In genomic region chr10:97583476-97583875, GRCh38 we compare ENCODE assay signal across 24 cellular contexts. TPM values are rescaled to one million over a fixed set of nuclear protein-coding genes. Genes with fewer than 3 reads are reported as not detected.
DNase-seq lines count a peak whose midpoint lies in the region; ATAC-seq, FAIRE-seq and TF ChIP-seq lines count a peak whose summit lies in the region.
"Had no signal": no experiment of that assay in that cellular context is flagged by ENCODE, and none has a peak within 500 bp of the region (broad histone marks: within the 10 kb centered on the region; RNA-seq: fewer than 3 reads in every experiment).

No MANE protein-coding gene starts in this region.

- H3K27me3 ChIP-seq in mammary epithelial cell (ENCODE audit: insufficient read depth, low read length), result no peaks in the 10 kb centered on the region
- H3K27me3 ChIP-seq in breast epithelium, result no peaks in the 10 kb centered on the region
- H3K27me3 ChIP-seq in right lobe of liver, result no peaks in the 10 kb centered on the region
- H3K27me3 ChIP-seq: hepatocyte, MG63, upper lobe of left lung had no signal

- in situ Hi-C loops in mammary epithelial cell (cut with MboI; ENCODE audit: low sequenced_read_pairs in 2 of 2), result no loop called here

- ATAC-seq in right lobe of liver (no peak), sciatic nerve (no peak)
- ATAC-seq: activated naive CD4-positive, alpha-beta T cell treated with anti-CD3 and anti-CD28 coated beads, Interleukin-2, amount 50 U/mL, for 72 hours; naive thymus-derived CD4-positive, alpha-beta T cell; stimulated activated naive CD8-positive, alpha-beta T cell treated with anti-CD3 and anti-CD28 coated beads, Interleukin-15, amount 100 ng/mL, for 72 hours had no signal

- H3K27me3 Mint-ChIP-seq in brain, result no peaks in the 10 kb centered on the region
- H3K27me3 Mint-ChIP-seq: stimulated activated naive CD8-positive, alpha-beta T cell treated with anti-CD3 and anti-CD28 coated beads, Interleukin-15, amount 100 ng/mL, for 72 hours had no signal

- no peak overlapping the region for H3K9ac ChIP-seq in mammary epithelial cell (ENCODE audit: insufficient read depth, low read length)

- H3K4me1 Mint-ChIP-seq in brain, result peaks cover 10% of the 10 kb centered on the region
- H3K4me1 Mint-ChIP-seq: stimulated activated naive CD8-positive, alpha-beta T cell treated with anti-CD3 and anti-CD28 coated beads, Interleukin-15, amount 100 ng/mL, for 72 hours had no signal

- no peak overlapping the region for H3K4me2 ChIP-seq in mammary epithelial cell (ENCODE audit: insufficient read depth, low read depth, low read length)
- H3K4me2 ChIP-seq: hepatocyte had no signal

- WGBS in mammary epithelial cell (ENCODE audit: low coverage, missing lambda C conversion rate), result 84% methylated on average over 10 of the region's 13 CpGs
- WGBS in right lobe of liver (ENCODE audit: insufficient coverage, low coverage, low lambda C conversion rate, missing lambda C conversion rate), result 86% methylated on average over 5 of the region's 13 CpGs

- H3K9me3 ChIP-seq in mammary epithelial cell (replicated peaks; ENCODE audit: insufficient read depth, low read length) (no peaks in the 10 kb centered on the region), breast epithelium (no peaks in the 10 kb centered on the region), right lobe of liver (no peaks in the 10 kb centered on the region)
- H3K9me3 ChIP-seq: MG63, prostate gland, upper lobe of left lung had no signal

- TF ChIP-seq POLR2A in breast epithelium (IDR thresholded peaks at IDR 0.05) (no peak), right lobe of liver (IDR thresholded peaks at IDR 0.05) (no peak), H54 (IDR thresholded peaks at IDR 0.05; ENCODE audit: low read depth, low read length) (no peak)

- CTCF ChIA-PET in mammary epithelial cell (lab: Charles Lee; ENCODE audit: low non-redundant PET), result no interaction called here

- peak overlapping the region; percentile 43 for H2AFZ ChIP-seq in mammary epithelial cell (ENCODE audit: low read depth, low read length)
- H2AFZ ChIP-seq: hepatocyte had no signal

- no peaks in the 10 kb centered on the region for H3K36me3 Mint-ChIP-seq in brain
- H3K36me3 Mint-ChIP-seq: activated naive CD4-positive, alpha-beta T cell treated with anti-CD3 and anti-CD28 coated beads, Interleukin-2, amount 50 U/mL, for 72 hours; naive thymus-derived CD4-positive, alpha-beta T cell had no signal

- H3K9me3 Mint-ChIP-seq in brain, result no peaks in the 10 kb centered on the region
- H3K9me3 Mint-ChIP-seq: activated naive CD4-positive, alpha-beta T cell treated with anti-CD3 and anti-CD28 coated beads, Interleukin-2, amount 50 U/mL, for 72 hours; activated T-helper 1 cell treated with anti-CD3 and anti-CD28 coated beads, Interleukin-12 subunit alpha, Interleukin-12 subunit beta, Interleukin-2, Interleukin-4 antibody, amounts not matched to agents 30 ng/mL and 10 ng/mL and 1 ng/mL, durations not matched to agents 14 hours and 24 hours and 36 hours; HFFc6; naive thymus-derived CD4-positive, alpha-beta T cell; stimulated activated naive CD8-positive, alpha-beta T cell treated with anti-CD3 and anti-CD28 coated beads, Interleukin-15, amount 100 ng/mL, for 72 hours had no signal

- no peak overlapping the region for H3K27ac ChIP-seq in mammary epithelial cell (ENCODE audit: insufficient read depth, low read depth, low read length)
- H3K27ac ChIP-seq in breast epithelium, result no peak overlapping the region
- peak overlapping the region in 2 of 3 donors; percentile 95 to 96 for H3K27ac ChIP-seq in right lobe of liver
- H3K27ac ChIP-seq in temporal lobe (ENCODE audit: low read depth, low read length), result peak overlapping the region; percentile 50
- H3K27ac ChIP-seq: prostate gland had no signal

- no peak overlapping the region for H3K4me3 Mint-ChIP-seq in brain
- H3K4me3 Mint-ChIP-seq: activated T-helper 1 cell treated with anti-CD3 and anti-CD28 coated beads, Interleukin-12 subunit alpha, Interleukin-12 subunit beta, Interleukin-2, Interleukin-4 antibody, amounts not matched to agents 30 ng/mL and 10 ng/mL and 1 ng/mL, durations not matched to agents 14 hours and 24 hours and 36 hours; HFFc6; naive thymus-derived CD4-positive, alpha-beta T cell; stimulated activated naive CD8-positive, alpha-beta T cell treated with anti-CD3 and anti-CD28 coated beads, Interleukin-15, amount 100 ng/mL, for 72 hours had no signal

- H3K27ac Mint-ChIP-seq in brain, result peak overlapping the region in 4 of 5 experiments; percentile 43 to 83 (median 60)
- H3K27ac Mint-ChIP-seq: activated T-helper 1 cell treated with anti-CD3 and anti-CD28 coated beads, Interleukin-12 subunit alpha, Interleukin-12 subunit beta, Interleukin-2, Interleukin-4 antibody, amounts not matched to agents 30 ng/mL and 10 ng/mL and 1 ng/mL, durations not matched to agents 14 hours and 24 hours and 36 hours; HFFc6; naive thymus-derived CD4-positive, alpha-beta T cell; stimulated activated naive CD8-positive, alpha-beta T cell treated with anti-CD3 and anti-CD28 coated beads, Interleukin-15, amount 100 ng/mL, for 72 hours had no signal

- no TSS peak for BruUV-seq in mammary epithelial cell (replicated peaks; lab: Mats Ljungman, UMichigan)

- dilution Hi-C loops in mammary epithelial cell (cut with HindIII; ENCODE audit: low sequenced_read_pairs), result loop anchor here (5.0 kb wide), 1 partner anchor 39 kb away; no protein-coding TSS in a partner anchor

- DNase-seq in mammary epithelial cell (no peak), breast epithelium (ENCODE audit: low spot score in 2 of 2) (no peak), right lobe of liver (no peak), H54 (ENCODE audit: insufficient read length, low spot score) (no peak), sciatic nerve (ENCODE audit: low spot score) (no peak), NCI-H2081 treated with DMSO at 0.1 percent for 48 hours (lab: John Stamatoyannopoulos, UW) (no peak)
- DNase-seq: activated CD4-positive, alpha-beta T cell treated with anti-CD3 and anti-CD28 coated beads for 1 hour; naive thymus-derived CD4-positive, alpha-beta T cell; stimulated activated CD4-positive, alpha-beta T cell treated with anti-CD3 and anti-CD28 coated beads, Interleukin-4, amount 100 ng/mL, for 4 hours; stimulated activated naive CD8-positive, alpha-beta T cell treated with anti-CD3 and anti-CD28 coated beads, Interleukin-15, amount 100 ng/mL, for 72 hours had no signal

- FAIRE-seq in H54 (lab: Jason Lieb, UNC), result no peak
- FAIRE-seq: D721Med had no signal

- H3K79me2 ChIP-seq in mammary epithelial cell (ENCODE audit: insufficient read depth, low read length), result no peaks in the 10 kb centered on the region
- H3K79me2 ChIP-seq: hepatocyte had no signal

- H3K4me1 ChIP-seq in mammary epithelial cell (ENCODE audit: insufficient read depth, low read length), result peaks cover 7% of the 10 kb centered on the region
- H3K4me1 ChIP-seq in breast epithelium, result no peaks in the 10 kb centered on the region
- peaks cover 0 to 22% (median 3%) of the 10 kb centered on the region in 4 donors for H3K4me1 ChIP-seq in right lobe of liver
- H3K4me1 ChIP-seq: prostate gland had no signal

- TF ChIP-seq CTCF in mammary epithelial cell (conservative IDR thresholded peaks at IDR 0.05 in 1 of 2, IDR thresholded peaks at IDR 0.05 in 1 of 2; ENCODE audit: extremely low read depth in 1 of 2, insufficient read depth in 1 of 2, low read depth in 1 of 2, low read length in 2 of 2) (no peak), breast epithelium (IDR thresholded peaks at IDR 0.05) (no peak), brain (conservative IDR thresholded peaks at IDR 0.05) (no peak), right lobe of liver (IDR thresholded peaks at IDR 0.05) (no peak)

- no peak overlapping the region for H3K4me3 ChIP-seq in mammary epithelial cell (replicated peaks in 1 of 3; ENCODE audit: insufficient read depth in 1 of 3, low read depth in 2 of 3, low read length in 3 of 3)
- no peak overlapping the region for H3K4me3 ChIP-seq in breast epithelium
- H3K4me3 ChIP-seq in right lobe of liver, result no peak overlapping the region
- H3K4me3 ChIP-seq: hepatocyte, prostate gland, upper lobe of left lung had no signal

- no peaks in the 10 kb centered on the region for H4K20me1 ChIP-seq in mammary epithelial cell (ENCODE audit: insufficient read depth, low read length)

- H3K36me3 ChIP-seq in mammary epithelial cell (ENCODE audit: insufficient read depth, low read length) (no peaks in the 10 kb centered on the region), breast epithelium (no peaks in the 10 kb centered on the region), right lobe of liver (no peaks in the 10 kb centered on the region)
- H3K36me3 ChIP-seq: MG63, prostate gland, upper lobe of left lung had no signal

- intact Hi-C loops in mammary epithelial cell (cut with micrococcal nuclease), result no loop called here
- intact Hi-C loops in breast epithelium (cut with DNase I; ENCODE audit: low total_unique reads), result no loop called here
- intact Hi-C loops in right lobe of liver (cut with DNase I), result no loop called here
- intact Hi-C loops in sciatic nerve (cut with DNase I), result no loop called here

RNA-seq across cellular contexts. Expression of gene HOGA1, which starts 0.7 kb away (rescaled TPM):
- total RNA-seq in mammary epithelial cell (1 to 10 TPM in 1 of 2 donors, under 1 TPM in 1; 0.17 to 1.8 TPM), breast epithelium (10 to 100 TPM in 1 of 3 donors, 1 to 10 TPM in 2; 1.9 to 11.0 (median 2.3) TPM), right lobe of liver (10 to 100 TPM; 16.8 to 92.9 (median 36.5) TPM), temporal lobe (0.25 TPM), sciatic nerve (4.1 TPM)
- polyA plus RNA-seq in mammary epithelial cell (0.32 TPM), brain (ENCODE audit: insufficient read depth, low read depth, low replicate concordance) (1.4 TPM)
- polyA minus RNA-seq in mammary epithelial cell, result not detected
- total RNA-seq: activated CD8-positive, alpha-beta memory T cell treated with anti-CD3 and anti-CD28 coated beads for 36 hours; activated naive CD4-positive, alpha-beta T cell treated with anti-CD3 and anti-CD28 coated beads, Interleukin-2, amount 50 U/mL, for 72 hours; activated T-helper 1 cell treated with anti-CD3 and anti-CD28 coated beads, Interleukin-12 subunit alpha, Interleukin-12 subunit beta, Interleukin-2, Interleukin-4 antibody, amounts not matched to agents 30 ng/mL and 10 ng/mL and 1 ng/mL, durations not matched to agents 14 hours and 24 hours and 36 hours; naive thymus-derived CD4-positive, alpha-beta T cell had no signal
- polyA plus RNA-seq: naive thymus-derived CD4-positive, alpha-beta T cell had no signal

RNA-seq across cellular contexts. Expression of gene C10orf62, which starts 6.0 kb away (rescaled TPM):
- total RNA-seq in mammary epithelial cell, result not detected
- 0.05 TPM for polyA plus RNA-seq in mammary epithelial cell
- polyA minus RNA-seq in mammary epithelial cell, result not detected
- total RNA-seq in breast epithelium, result under 1 TPM in 2 of 3 donors, not detected in 1; 0.32 to 0.33 TPM
- polyA plus RNA-seq in brain (ENCODE audit: insufficient read depth, low read depth, low replicate concordance), result not detected
- total RNA-seq in right lobe of liver, result 1 to 10 TPM in 5 of 6 experiments, not detected in 1; 1.2 to 4.1 (median 2.2) TPM
- total RNA-seq in temporal lobe, result not detected
- not detected for total RNA-seq in sciatic nerve
- total RNA-seq: A172; activated CD8-positive, alpha-beta memory T cell treated with anti-CD3 and anti-CD28 coated beads for 36 hours; activated naive CD4-positive, alpha-beta T cell treated with anti-CD3 and anti-CD28 coated beads, Interleukin-2, amount 50 U/mL, for 72 hours; activated T-helper 1 cell treated with anti-CD3 and anti-CD28 coated beads, Interleukin-12 subunit alpha, Interleukin-12 subunit beta, Interleukin-2, Interleukin-4 antibody, amounts not matched to agents 30 ng/mL and 10 ng/mL and 1 ng/mL, durations not matched to agents 14 hours and 24 hours and 36 hours; HFFc6; mesenteric fat pad; naive thymus-derived CD4-positive, alpha-beta T cell had no signal
- polyA plus RNA-seq: BJ; hepatocyte; naive thymus-derived CD4-positive, alpha-beta T cell had no signal

RNA-seq across cellular contexts. Expression of gene ANKRD2, which starts 10.9 kb away (rescaled TPM):
- total RNA-seq in mammary epithelial cell (under 1 TPM; 0.47 to 0.83 TPM), breast epithelium (not detected), right lobe of liver (under 1 TPM in 4 of 6 experiments, not detected in 2; 0.28 to 0.81 (median 0.50) TPM), temporal lobe (not detected), sciatic nerve (not detected)
- polyA plus RNA-seq in mammary epithelial cell (0.87 TPM), brain (ENCODE audit: insufficient read depth, low read depth, low replicate concordance) (1.6 TPM)
- not detected for polyA minus RNA-seq in mammary epithelial cell
- total RNA-seq: activated T-helper 1 cell treated with anti-CD3 and anti-CD28 coated beads, Interleukin-12 subunit alpha, Interleukin-12 subunit beta, Interleukin-2, Interleukin-4 antibody, amounts not matched to agents 30 ng/mL and 10 ng/mL and 1 ng/mL, durations not matched to agents 14 hours and 24 hours and 36 hours; hepatocyte; mesenteric fat pad had no signal
- polyA plus RNA-seq: hepatocyte; naive thymus-derived CD4-positive, alpha-beta T cell had no signal

RNA-seq across cellular contexts. Expression of gene MORN4, which starts 49.8 kb away (rescaled TPM):
- total RNA-seq in mammary epithelial cell, result 10 to 100 TPM; 11.3 to 11.7 TPM
- polyA plus RNA-seq in mammary epithelial cell, result 13.3 TPM
- polyA minus RNA-seq in mammary epithelial cell, result not detected
- 1 to 10 TPM; 3.5 to 9.4 (median 6.9) TPM for total RNA-seq in breast epithelium
- polyA plus RNA-seq in brain (ENCODE audit: insufficient read depth, low read depth, low replicate concordance), result 26.5 TPM
- total RNA-seq in right lobe of liver, result 1 to 10 TPM in 4 of 6 experiments, under 1 TPM in 2; 0.69 to 3.9 (median 1.6) TPM
- 28.3 TPM for total RNA-seq in temporal lobe
- total RNA-seq in sciatic nerve, result 9.9 TPM

RNA-seq across cellular contexts. Expression of gene PI4K2A, which starts 57.0 kb away (rescaled TPM):
- 10 to 100 TPM; 57.4 to 74.5 TPM for total RNA-seq in mammary epithelial cell
- polyA plus RNA-seq in mammary epithelial cell, result 55.8 TPM
- 66.0 TPM for polyA minus RNA-seq in mammary epithelial cell
- total RNA-seq in breast epithelium, result 10 to 100 TPM; 18.0 to 24.8 (median 21.5) TPM
- polyA plus RNA-seq in brain (ENCODE audit: insufficient read depth, low read depth, low replicate concordance), result 23.3 TPM
- total RNA-seq in right lobe of liver, result 10 to 100 TPM in 3 of 6 experiments, 1 to 10 TPM in 3; 6.2 to 18.1 (median 11.4) TPM
- total RNA-seq in temporal lobe, result 7.9 TPM
- 16.1 TPM for total RNA-seq in sciatic nerve

Comparison
In these comparisons a context has a peak if more than half of its experiments do, and no peak if none do; other contexts are left out.
1. H3K27ac ChIP-seq: peak in right lobe of liver (2 of 3) and temporal lobe (single experiment); none in mammary epithelial cell (single experiment) and breast epithelium (0 of 2).